Comparison of ENCODE assay signal across 25 cellular contexts in the genomic region with DNA sequence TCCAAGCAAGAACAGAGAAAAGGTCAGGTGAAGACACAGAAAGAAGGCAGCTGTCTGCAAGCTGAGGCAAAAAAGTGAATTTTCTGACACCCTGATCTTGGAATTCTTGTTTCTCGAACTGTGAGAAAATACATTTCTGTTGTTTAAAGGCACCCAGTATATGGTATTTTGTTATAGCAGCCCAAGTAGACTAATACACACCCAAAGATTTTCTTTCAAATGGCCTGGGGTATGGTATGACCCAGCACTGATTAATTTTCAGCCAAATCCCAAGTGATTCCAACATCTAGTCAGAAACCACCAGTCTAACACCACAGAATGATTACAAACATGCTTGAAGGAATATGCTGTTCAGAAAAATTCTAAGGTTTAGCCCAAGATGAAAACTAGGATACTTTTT. TPM values are rescaled to one million over a fixed set of nuclear protein-coding genes. Genes with fewer than 3 reads are reported as not detected.
DNase-seq lines count a peak whose midpoint lies in the region; ATAC-seq, FAIRE-seq and TF ChIP-seq lines count a peak whose summit lies in the region.
"Had no signal": no experiment of that assay in that cellular context is flagged by ENCODE, and none has a peak within 500 bp of the region (broad histone marks: within the 10 kb centered on the region; RNA-seq: fewer than 3 reads in every experiment).

No MANE protein-coding gene starts in this region.

- no peak for TF ChIP-seq POLR2A in HepG2 (IDR thresholded peaks at IDR 0.05; ENCODE audit: insufficient read depth in 1 of 2, low read depth in 2 of 2, low read length in 2 of 2)
- no peak for TF ChIP-seq POLR2A in right lobe of liver (IDR thresholded peaks at IDR 0.05)
- TF ChIP-seq POLR2A in K562 (conservative IDR thresholded peaks at IDR 0.05), result no peak

- H3K79me2 ChIP-seq in HepG2 (ENCODE audit: insufficient read depth, low read length) (no peaks in the 10 kb centered on the region), K562 (ENCODE audit: control insufficient read depth, insufficient read depth, low read length) (no peaks in the 10 kb centered on the region)

- no peaks in the 10 kb centered on the region for H4K20me1 ChIP-seq in HepG2 (ENCODE audit: insufficient read depth, low read length)
- H4K20me1 ChIP-seq in K562 (replicated peaks; ENCODE audit: control insufficient read depth, insufficient read depth, low read length), result no peaks in the 10 kb centered on the region
- H4K20me1 ChIP-seq: BLaER1 had no signal

- no peak overlapping the region for H3K27ac ChIP-seq in HepG2 (ENCODE audit: extremely low read length, insufficient read depth, low read length)
- H3K27ac ChIP-seq in right lobe of liver, result no peak overlapping the region
- H3K27ac ChIP-seq in K562 (ENCODE audit: extremely low read depth, low read depth, low read length), result no peak overlapping the region
- H3K27ac ChIP-seq: 22Rv1, A549, BLaER1 had no signal

- FAIRE-seq in HepG2 (lab: Jason Lieb, UNC) (no peak), K562 (lab: Jason Lieb, UNC) (no peak)
- FAIRE-seq: A549, GM12878, GM12892, GM18507 had no signal

- POLR2A ChIA-PET in HepG2 (lab: Yijun Ruan, JAX) (no interaction called here), K562 (lab: Yijun Ruan, JAX) (interaction anchor here (0.8 kb wide), 1 partner anchor 16 kb away, joined by 3 read pairs; no protein-coding TSS in a partner anchor)

- intact Hi-C loops in HepG2 (cut with micrococcal nuclease; ENCODE audit: unreplicated experiment) (no loop called here), right lobe of liver (cut with DNase I) (no loop called here), K562 (cut with micrococcal nuclease) (no loop called here)

- H3K4me2 ChIP-seq in HepG2 (ENCODE audit: low read depth, low read length), result no peak overlapping the region
- H3K4me2 ChIP-seq in K562 (ENCODE audit: insufficient read depth, low read length), result no peak overlapping the region
- H3K4me2 ChIP-seq: A549, BLaER1 had no signal

- CTCF ChIA-PET in HepG2 (lab: Yijun Ruan, JAX; ENCODE audit: low intra/inter-chr PET ratio, low total read pairs) (no interaction called here), K562 (lab: Yijun Ruan, JAX; ENCODE audit: low intra/inter-chr PET ratio) (no interaction called here)

- TF ChIP-seq EP300 in HepG2 (IDR thresholded peaks at IDR 0.05; ENCODE audit: low read depth in 2 of 2, low read length in 2 of 2) (no peak), HepG2 (CRISPR knock-in tag; IDR thresholded peaks at IDR 0.05; ENCODE audit: borderline replicate concordance) (no peak), K562 (IDR thresholded peaks at IDR 0.05; ENCODE audit: low read length) (no peak)

- H3K27me3 ChIP-seq in HepG2 (ENCODE audit: control insufficient read depth in 1 of 2, insufficient read depth in 2 of 2, low read length in 2 of 2), result no peaks in the 10 kb centered on the region
- no peaks in the 10 kb centered on the region for H3K27me3 ChIP-seq in right lobe of liver
- H3K27me3 ChIP-seq in K562 (ENCODE audit: control insufficient read depth in 2 of 2, insufficient read depth in 2 of 2, low read length in 2 of 2), result no peaks in the 10 kb centered on the region
- H3K27me3 ChIP-seq: BE2C, BLaER1 had no signal

- 93% methylated on average over 1 of the region's 1 CpG for WGBS in HepG2 (ENCODE audit: low lambda C conversion rate)
- 100% methylated on average over 1 of the region's 1 CpG for WGBS in right lobe of liver (ENCODE audit: insufficient coverage, low coverage, low lambda C conversion rate, missing lambda C conversion rate)
- 100% methylated on average over 1 of the region's 1 CpG for WGBS in K562 (ENCODE audit: insufficient coverage, low coverage, missing lambda C conversion rate)

- H3K36me3 ChIP-seq in HepG2 (replicated peaks in 1 of 2; ENCODE audit: control insufficient read depth in 1 of 2, insufficient read depth in 2 of 2, low read length in 2 of 2), result peaks cover 1 to 29% of the 10 kb centered on the region in 2 experiments; a peak in 4 of 5 replicates
- peaks cover 0 to 22% (median 2%) of the 10 kb centered on the region in 4 donors for H3K36me3 ChIP-seq in right lobe of liver
- H3K36me3 ChIP-seq in K562 (ENCODE audit: control insufficient read depth, insufficient read depth, low read length), result peaks cover 80% of the 10 kb centered on the region

- DNase-seq in HepG2 (ENCODE audit: low spot score) (no peak), right lobe of liver (no peak), K562 (ENCODE audit: extremely low read depth in 1 of 4, low spot score in 3 of 4) (no peak), NCI-H1417 treated with DMSO at 0.1 percent for 48 hours (lab: John Stamatoyannopoulos, UW) (no peak), activated gamma-delta T cell treated with Interleukin-2 at 50 U/mL for 16 hours (no peak)
- DNase-seq: AML-193; BE2C; C1 segment of cervical spinal cord; CD4-positive, alpha-beta memory T cell; CD4-positive, CD25-positive, alpha-beta regulatory T cell; CD8-positive, alpha-beta memory T cell; COR-L47; DMS 273 treated with DMSO at 0.1 percent for 48 hours; DMS153; DMS53; DMS79; DND-41; EL; GDM1 had no signal

- no peak overlapping the region for H3K9ac ChIP-seq in HepG2 (ENCODE audit: insufficient read depth, low read depth, low read length)
- H3K9ac ChIP-seq in K562 (ENCODE audit: insufficient read depth in 1 of 2, low read depth in 2 of 2, low read length in 2 of 2), result no peak overlapping the region
- H3K9ac ChIP-seq: BLaER1 had no signal

- no TSS peak for BruUV-seq in HepG2 (replicated peaks; lab: Mats Ljungman, UMichigan)
- BruUV-seq in K562 (replicated peaks; lab: Mats Ljungman, UMichigan), result no TSS peak

- no peak for ATAC-seq in HepG2
- ATAC-seq in right lobe of liver, result no peak
- no peak for ATAC-seq in K562
- ATAC-seq: A549, GM12878 had no signal

- no peaks in the 10 kb centered on the region for H3K9me1 ChIP-seq in K562 (ENCODE audit: control insufficient read depth, insufficient read depth, low read length)

- H3K4me3 ChIP-seq in HepG2 (replicated peaks in 1 of 3; ENCODE audit: insufficient read depth in 1 of 3, low read depth in 2 of 3, low read length in 3 of 3) (no peak overlapping the region), right lobe of liver (no peak overlapping the region), K562 (no peak overlapping the region)
- H3K4me3 ChIP-seq: A549, BLaER1, GM12878 had no signal

- H2AFZ ChIP-seq in HepG2 (ENCODE audit: low read length), result no peak overlapping the region
- no peak overlapping the region for H2AFZ ChIP-seq in K562 (ENCODE audit: low read depth, low read length)

- in situ Hi-C loops in HepG2 (cut with HindIII; ENCODE audit: extremely low pct_ligation_motif_present, low pct_unique_long_range_greater_than_20kb) (no loop called here), K562 (cut with MboI) (no loop called here)

- no peak for TF ChIP-seq RAD21 in HepG2 (CRISPR knock-in tag; IDR thresholded peaks at IDR 0.05)
- no peak for TF ChIP-seq RAD21 in K562 (CRISPR knock-in tag; conservative IDR thresholded peaks at IDR 0.05 in 1 of 2, IDR thresholded peaks at IDR 0.05 in 1 of 2)

- TF ChIP-seq CTCF in HepG2 (CRISPR knock-in tag; IDR thresholded peaks at IDR 0.05) (no peak), right lobe of liver (IDR thresholded peaks at IDR 0.05) (no peak), K562 (IDR thresholded peaks at IDR 0.05 in 2 of 3, conservative IDR thresholded peaks at IDR 0.05 in 1 of 3; ENCODE audit: insufficient read depth in 2 of 3, low read depth in 1 of 3, low read length in 3 of 3) (no peak)

- H3K4me1 ChIP-seq in HepG2 (ENCODE audit: insufficient read depth, low read length), result peaks cover 9% of the 10 kb centered on the region; the same call in 1 of the 2 replicates
- no peaks in the 10 kb centered on the region for H3K4me1 ChIP-seq in right lobe of liver
- H3K4me1 ChIP-seq in K562 (replicated peaks in 1 of 2; ENCODE audit: control insufficient read depth in 2 of 2, insufficient read depth in 2 of 2, low read length in 2 of 2), result no peaks in the 10 kb centered on the region
- H3K4me1 ChIP-seq: BE2C, BLaER1 had no signal

- H3K9me3 ChIP-seq in HepG2 (ENCODE audit: low read length) (no peaks in the 10 kb centered on the region), right lobe of liver (no peaks in the 10 kb centered on the region), K562 (replicated peaks; ENCODE audit: control insufficient read depth, insufficient read depth, low read depth, low read length) (no peaks in the 10 kb centered on the region)
- H3K9me3 ChIP-seq: A549, BE2C, BLaER1 had no signal

RNA-seq across cellular contexts. Expression of a gene that starts 36.8 kb away (rescaled TPM):
- total RNA-seq in HepG2 (2016; rRNA removed; fragmentation: Illumina TruSeq; extraction: Trizol) (39.1 and 48.1 TPM in 2 replicates), right lobe of liver (10 to 100 TPM in 1 of 6 experiments, 1 to 10 TPM in 5; 7.2 to 11.0 (median 9.0) TPM), K562 (2014; rRNA removed) (19.7 and 20.4 TPM in 2 replicates), K562 (2014; rRNA removed; fragmentation: Illumina TruSeq; extraction: Trizol) (30.3 and 31.3 TPM in 2 replicates), K562 (2015; rRNA removed; fragmentation: Illumina TruSeq; extraction: Trizol) (28.4 and 31.4 TPM in 2 replicates), K562 (2021) (22.3 and 25.0 TPM in 2 replicates)
- total RNA-seq in HepG2 (2016; cell fraction: cytosol; rRNA removed; fragmentation: Illumina TruSeq; extraction: Trizol; ENCODE audit: low read depth), result 12.1 and 14.0 TPM in 2 replicates
- 39.2 and 51.8 TPM in 2 replicates for total RNA-seq in HepG2 (2016; cell fraction: insoluble cytoplasmic fraction; rRNA removed; fragmentation: Illumina TruSeq; extraction: Trizol)
- total RNA-seq in HepG2 (2016; cell fraction: membrane; rRNA removed; fragmentation: Illumina TruSeq; extraction: Trizol), result 27.1 and 27.4 TPM in 2 replicates
- total RNA-seq in HepG2 (2016; cell fraction: nucleus; rRNA removed; fragmentation: Illumina TruSeq; extraction: Trizol), result 30.4 and 38.6 TPM in 2 replicates
- polyA plus RNA-seq in HepG2 (2011; rRNA removed) (10.1 and 12.4 TPM in 2 replicates), K562 (2011; rRNA removed) (28.0 and 30.3 TPM in 2 replicates), K562 (2014; fragmentation: Illumina TruSeq; extraction: Trizol) (18.4 and 23.8 TPM in 2 replicates), K562 (2014; fragmentation: Nextera tagmentation; extraction: Ambion mirVana) (1 to 10 TPM; 4.5 to 8.6 TPM), K562 (2014; rRNA removed) (15.7 and 18.2 TPM in 2 replicates)
- 5.2 and 7.4 TPM in 2 replicates for polyA plus RNA-seq in HepG2 (2011; cell fraction: cytosol; rRNA removed)
- polyA plus RNA-seq in HepG2 (2011; cell fraction: nucleus; rRNA removed), result 7.8 and 8.1 TPM in 2 replicates
- 10.9 and 11.7 TPM in 2 replicates for polyA plus RNA-seq in HepG2 (2012)
- 3.1 and 3.7 TPM in 2 replicates for polyA plus RNA-seq in HepG2 (2016; cell fraction: cytosol; fragmentation: Illumina TruSeq; extraction: Trizol; ENCODE audit: low read depth)
- 32.9 and 34.8 TPM in 2 replicates for polyA plus RNA-seq in HepG2 (2016; cell fraction: insoluble cytoplasmic fraction; fragmentation: Illumina TruSeq; extraction: Trizol; ENCODE audit: low read depth)
- 10.8 and 11.4 TPM in 2 replicates for polyA plus RNA-seq in HepG2 (2016; cell fraction: membrane; fragmentation: Illumina TruSeq; extraction: Trizol; ENCODE audit: low read depth)
- polyA plus RNA-seq in HepG2 (2016; cell fraction: nucleus; fragmentation: Illumina TruSeq; extraction: Trizol; ENCODE audit: insufficient read depth, low read depth), result 30.6 and 31.5 TPM in 2 replicates
- polyA minus RNA-seq in HepG2 (2011; rRNA and poly(A)+ RNA removed; ENCODE audit: low replicate concordance), result 42.6 and 98.7 TPM in 2 replicates
- polyA minus RNA-seq in HepG2 (2011; cell fraction: cytosol; rRNA and poly(A)+ RNA removed), result 9.7 and 11.4 TPM in 2 replicates
- 44.3 and 55.3 TPM in 2 replicates for polyA minus RNA-seq in HepG2 (2011; cell fraction: nucleus; rRNA and poly(A)+ RNA removed)
- 83.1 and 102 TPM in 2 replicates for total RNA-seq in K562 (2011; cell fraction: chromatin; rRNA removed; ENCODE audit: low replicate concordance)
- total RNA-seq in K562 (2011; cell fraction: nucleolus; rRNA removed), result 31.0 and 48.2 TPM in 2 replicates
- 47.7 and 71.5 TPM in 2 replicates for total RNA-seq in K562 (2011; cell fraction: nucleoplasm; rRNA removed)
- polyA plus RNA-seq in K562 (2011; cell fraction: cytosol; rRNA removed), result 7.3 and 11.6 TPM in 2 replicates
- polyA plus RNA-seq in K562 (2011; cell fraction: nucleus; rRNA removed), result 18.4 and 21.2 TPM in 2 replicates
- polyA plus RNA-seq in K562 (2012), result 14.2 and 21.0 TPM in 2 replicates
- polyA minus RNA-seq in K562 (2011; rRNA and poly(A)+ RNA removed), result 57.4 and 60.9 TPM in 2 replicates
- 17.5 and 24.7 TPM in 2 replicates for polyA minus RNA-seq in K562 (2011; cell fraction: cytosol; rRNA and poly(A)+ RNA removed)
- 25.7 and 44.2 TPM in 2 replicates for polyA minus RNA-seq in K562 (2011; cell fraction: nucleus; rRNA and poly(A)+ RNA removed)
